In the genomic region with DNA sequence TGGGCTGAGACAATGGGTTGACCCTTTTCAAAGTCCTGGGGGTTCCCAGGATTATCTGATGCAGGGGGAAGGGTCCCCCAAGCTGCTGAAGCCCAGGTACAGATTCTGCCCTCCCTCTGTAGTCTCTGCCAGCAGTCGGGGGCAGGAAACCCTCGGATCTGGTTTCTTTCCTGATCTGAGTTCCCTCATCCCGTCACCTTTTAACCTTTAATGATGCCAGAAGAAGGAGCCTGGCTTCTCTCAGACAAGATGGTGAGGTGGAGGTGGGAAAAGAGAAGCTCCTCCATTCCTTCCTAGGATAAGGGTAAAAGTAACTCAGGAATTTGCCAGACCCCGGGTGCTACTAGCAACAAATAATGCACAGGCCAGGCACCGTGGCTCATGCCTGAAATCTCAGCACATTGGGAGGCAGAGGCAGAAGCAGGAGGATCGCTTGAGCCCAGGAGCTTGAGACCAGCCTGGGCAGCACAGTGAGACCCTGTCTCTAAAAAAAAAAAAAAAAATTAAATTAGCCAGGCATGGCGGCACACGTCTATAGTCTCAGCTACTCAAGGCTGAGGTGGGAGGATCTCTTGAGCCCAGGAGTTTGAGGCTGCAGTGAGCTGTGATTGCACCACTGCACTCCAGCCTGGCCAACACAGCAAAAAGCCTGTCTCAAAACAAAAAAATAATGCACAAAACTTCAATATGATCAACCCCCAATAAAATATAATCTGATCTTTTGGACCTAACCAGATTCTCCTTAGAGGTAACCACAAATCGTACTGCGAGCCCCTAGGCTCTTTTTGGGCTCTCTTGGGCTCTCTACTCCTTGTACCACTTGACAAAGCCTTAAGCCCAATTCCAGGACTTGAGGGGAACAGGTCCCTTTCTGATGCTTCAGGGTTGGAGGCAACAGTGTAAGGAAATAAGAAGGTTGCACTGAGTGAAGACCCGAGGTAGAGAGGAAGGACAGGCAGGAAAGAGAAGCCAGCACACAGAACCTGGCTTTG, we compare ENCODE assay signal across 12 cellular contexts. TPM values are rescaled to one million over a fixed set of nuclear protein-coding genes. Genes with fewer than 3 reads are reported as not detected.
A peak's percentile ranks its signal among the peaks of the same experiment; 100 is the strongest.
DNase-seq lines count a peak whose midpoint lies in the region; ATAC-seq and TF ChIP-seq lines count a peak whose summit lies in the region.
"Had no signal": no experiment of that assay in that cellular context is flagged by ENCODE, and none has a peak within 500 bp of the region (broad histone marks: within the 10 kb centered on the region; RNA-seq: fewer than 3 reads in every experiment).

No MANE protein-coding gene starts in this region.

- no peak for ATAC-seq in CD8-positive, alpha-beta T cell
- ATAC-seq in HG02678 (IDR thresholded peaks at IDR 0.05; ENCODE audit: unreplicated experiment), result no peak
- ATAC-seq: stimulated activated memory B cell treated with anti-CD40 and anti-IgM and Interleukin-4, amounts not matched to agents 10 μg/mL and 1 μg/mL and 100 μg/mL, for 72 hours had no signal

- no peaks in the 10 kb centered on the region for H3K9me3 ChIP-seq in CD8-positive, alpha-beta T cell (ENCODE audit: low read length)

- no peak overlapping the region for H3K27ac Mint-ChIP-seq in endothelial cell (ENCODE audit: unreplicated experiment)
- no peak overlapping the region for H3K27ac Mint-ChIP-seq in CD8-positive, alpha-beta T cell
- H3K27ac Mint-ChIP-seq: stimulated activated memory B cell treated with anti-CD40 and anti-IgM and Interleukin-4, amounts not matched to agents 10 μg/mL and 1 μg/mL and 100 μg/mL, for 72 hours had no signal

- H3K4me1 ChIP-seq in CD8-positive, alpha-beta T cell (ENCODE audit: insufficient read depth, low read length), result peaks cover 14% of the 10 kb centered on the region

- POLR2A ChIA-PET in CD8-positive, alpha-beta T cell (lab: Charles Lee), result no interaction called here

- no peaks in the 10 kb centered on the region for H3K36me3 Mint-ChIP-seq in endothelial cell (ENCODE audit: low read depth, unreplicated experiment)
- H3K36me3 Mint-ChIP-seq in CD8-positive, alpha-beta T cell, result no peaks in the 10 kb centered on the region
- H3K36me3 Mint-ChIP-seq: stimulated activated memory B cell treated with anti-CD40 and anti-IgM and Interleukin-4, amounts not matched to agents 10 μg/mL and 1 μg/mL and 100 μg/mL, for 72 hours had no signal

- no peaks in the 10 kb centered on the region for H3K9me3 Mint-ChIP-seq in endothelial cell (ENCODE audit: unreplicated experiment)
- no peaks in the 10 kb centered on the region for H3K9me3 Mint-ChIP-seq in CD8-positive, alpha-beta T cell

- CTCF ChIA-PET in CD8-positive, alpha-beta T cell (lab: Charles Lee), result interaction anchor here (1.5 kb wide), 1 partner anchor 50 kb away, joined by 5 read pairs; no protein-coding TSS in a partner anchor

- DNase-seq in ELR (ENCODE audit: low read depth) (peak; percentile 29), islet precursor cell (peak; percentile 78), endothelial cell (ENCODE audit: low spot score) (no peak), NCI-H1092 treated with DMSO at 0.1 percent for 48 hours (lab: John Stamatoyannopoulos, UW) (no peak)
- no peak for DNase-seq in CD8-positive, alpha-beta T cell
- DNase-seq: activated CD4-positive, CD25-positive, alpha-beta regulatory T cell treated with anti-CD3 and anti-CD28 coated beads, Interleukin-2, amount 50 U/mL, for 72 hours; HCEC 1CT had no signal

- H3K4me3 Mint-ChIP-seq in endothelial cell (ENCODE audit: unreplicated experiment), result no peak overlapping the region
- no peak overlapping the region for H3K4me3 Mint-ChIP-seq in CD8-positive, alpha-beta T cell
- H3K4me3 Mint-ChIP-seq: stimulated activated memory B cell treated with anti-CD40 and anti-IgM and Interleukin-4, amounts not matched to agents 10 μg/mL and 1 μg/mL and 100 μg/mL, for 72 hours had no signal

- intact Hi-C loops in CD8-positive, alpha-beta T cell (cut with DNase I, micrococcal nuclease), result no loop called here

- H3K27me3 Mint-ChIP-seq in endothelial cell (ENCODE audit: unreplicated experiment), result peaks cover 9% of the 10 kb centered on the region
- H3K27me3 Mint-ChIP-seq in CD8-positive, alpha-beta T cell (ENCODE audit: low read depth), result peaks cover 12% of the 10 kb centered on the region

- H3K36me3 ChIP-seq in CD8-positive, alpha-beta T cell (ENCODE audit: insufficient read depth, low read length), result no peaks in the 10 kb centered on the region

- peak overlapping the region in 1 of 7 experiments; percentile 36 for H3K4me3 ChIP-seq in skin epidermis
- H3K4me3 ChIP-seq in CD8-positive, alpha-beta T cell (ENCODE audit: low read depth, low read length), result no peak overlapping the region

- H3K27me3 ChIP-seq in CD8-positive, alpha-beta T cell (ENCODE audit: insufficient read depth, low read length), result peaks cover 4% of the 10 kb centered on the region

- H3K4me1 Mint-ChIP-seq in endothelial cell (ENCODE audit: unreplicated experiment), result peaks cover 34% of the 10 kb centered on the region
- H3K4me1 Mint-ChIP-seq in CD8-positive, alpha-beta T cell (ENCODE audit: low read depth), result peaks cover 14% of the 10 kb centered on the region

- H3K27ac ChIP-seq in angular gyrus (ENCODE audit: low read depth, low read length), result peak overlapping the region; percentile 40
- peak overlapping the region in 20 of 21 experiments; percentile 16 to 98 (median 79) for H3K27ac ChIP-seq in skin epidermis
- no peak overlapping the region for H3K27ac ChIP-seq in CD8-positive, alpha-beta T cell (ENCODE audit: low read depth, low read length)

- TF ChIP-seq CTCF in endothelial cell (IDR thresholded peaks at IDR 0.05; ENCODE audit: unreplicated experiment), result no peak
- no peak for TF ChIP-seq CTCF in CD8-positive, alpha-beta T cell (IDR thresholded peaks at IDR 0.05)

RNA-seq across cellular contexts. Expression of gene CDC42EP4, which starts 5.7 kb away (rescaled TPM):
- total RNA-seq in endothelial cell (ENCODE audit: unreplicated experiment), result 22.9 TPM
- total RNA-seq in CD8-positive, alpha-beta T cell, result 1 to 10 TPM; 3.5 to 4.4 TPM

RNA-seq across cellular contexts. Expression of gene CPSF4L, which starts 44.5 kb away (rescaled TPM):
- total RNA-seq in endothelial cell (ENCODE audit: unreplicated experiment), result not detected
- total RNA-seq in CD8-positive, alpha-beta T cell, result not detected
- total RNA-seq: renal cortical epithelial cell had no signal

Comparison
In these comparisons a context has a peak if more than half of its experiments do, and no peak if none do; other contexts are left out.
1. DNase-seq: peak in ELR (single experiment) and islet precursor cell (single experiment); none in endothelial cell (single experiment), NCI-H1092 treated with DMSO at 0.1 percent for 48 hours (single experiment) and CD8-positive, alpha-beta T cell (0 of 7).